ENCODE assay signal across 1 cellular context in genomic region chr6:167415441-167415961, GRCh38.
A peak's percentile ranks its signal among the peaks of the same experiment; 100 is the strongest.
TF ChIP-seq lines count a peak whose summit lies in the region.

No MANE protein-coding gene starts in this region.

TF ChIP-seq in HepG2, 621 proteins besides CTCF, POLR2A, EP300 and RAD21 (continued from another document):
- TF ChIP-seq ZNF646 (CRISPR knock-in tag; IDR thresholded peaks at IDR 0.05) (no peak), ZFX (CRISPR knock-in tag; IDR thresholded peaks at IDR 0.05; ENCODE audit: low read depth) (peak; percentile 38; the same call in 1 of the 2 replicates), ZNF841 (CRISPR knock-in tag; IDR thresholded peaks at IDR 0.05; ENCODE audit: borderline replicate concordance) (no peak), ZNF773 (CRISPR knock-in tag; IDR thresholded peaks at IDR 0.05; ENCODE audit: borderline replicate concordance) (no peak), CREB1 (IDR thresholded peaks at IDR 0.05) (no peak), CREB1 (CRISPR knock-in tag; IDR thresholded peaks at IDR 0.05) (no peak), ZNF253 (CRISPR knock-in tag; IDR thresholded peaks at IDR 0.05; ENCODE audit: borderline replicate concordance) (no peak)
